In the genomic region with DNA sequence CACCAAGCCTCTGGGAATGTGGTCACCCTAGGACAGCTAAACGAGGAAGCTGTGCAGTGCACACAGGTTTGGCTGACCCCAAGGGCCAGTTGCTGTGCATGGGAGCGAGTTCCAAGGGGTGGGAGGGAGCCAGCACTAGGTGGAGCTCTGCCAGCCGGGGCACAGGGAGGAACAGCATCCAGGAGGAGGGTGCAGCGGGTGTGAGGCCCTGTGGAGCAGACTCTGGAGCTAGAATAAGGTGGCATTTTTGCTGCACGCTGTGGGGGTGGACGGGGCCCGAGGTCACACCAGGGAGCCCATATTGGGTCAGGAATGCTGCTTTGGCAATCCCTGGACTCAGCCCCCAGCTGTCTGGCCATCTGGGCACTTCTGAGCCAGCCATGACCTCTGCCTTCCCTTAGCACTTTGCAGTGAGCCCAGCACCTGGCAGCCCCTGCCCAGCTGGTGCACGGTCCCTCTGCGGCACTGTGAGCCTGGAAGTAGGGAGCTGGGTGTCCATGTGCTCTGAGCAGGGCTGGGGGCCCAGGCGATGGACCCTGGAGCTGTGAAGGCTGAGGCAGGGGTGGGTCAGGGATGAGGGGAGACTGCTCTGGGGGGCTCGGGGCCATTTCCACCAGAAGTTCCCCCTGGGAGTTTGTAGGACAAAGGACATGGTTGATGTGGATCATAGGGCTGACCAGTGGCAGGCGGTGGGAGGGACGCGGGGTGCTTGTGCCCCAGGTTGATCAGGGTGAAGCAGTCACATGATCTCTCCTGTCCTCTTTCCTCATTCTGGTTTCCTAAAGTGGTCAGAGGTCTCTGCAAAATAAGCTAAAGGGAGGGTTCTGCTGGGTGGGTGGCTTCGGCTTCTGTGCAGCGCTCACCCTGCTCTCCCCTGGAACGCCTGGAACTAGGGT, we compare ENCODE assay signal across 7 cellular contexts.
DNase-seq lines count a peak whose midpoint lies in the region; ATAC-seq and TF ChIP-seq lines count a peak whose summit lies in the region.

No MANE protein-coding gene starts in this region.

- peak overlapping the region; percentile 89 to 94 for H3K4me3 Mint-ChIP-seq in stimulated activated naive CD8-positive, alpha-beta T cell treated with anti-CD3 and anti-CD28 coated beads, Interleukin-15, amount 100 ng/mL, for 72 hours

- peak overlapping the region; percentile 72 to 87 for H3K27ac Mint-ChIP-seq in stimulated activated naive CD8-positive, alpha-beta T cell treated with anti-CD3 and anti-CD28 coated beads, Interleukin-15, amount 100 ng/mL, for 72 hours

- no peaks in the 10 kb centered on the region for H3K9me3 Mint-ChIP-seq in stimulated activated naive CD8-positive, alpha-beta T cell treated with anti-CD3 and anti-CD28 coated beads, Interleukin-15, amount 100 ng/mL, for 72 hours

- no peaks in the 10 kb centered on the region for H3K27me3 Mint-ChIP-seq in stimulated activated naive CD8-positive, alpha-beta T cell treated with anti-CD3 and anti-CD28 coated beads, Interleukin-15, amount 100 ng/mL, for 72 hours

- ATAC-seq in GM19438 (IDR thresholded peaks at IDR 0.05; ENCODE audit: low read depth, unreplicated experiment): peak; percentile 34
- peak; percentile 40 for ATAC-seq in stimulated activated naive CD8-positive, alpha-beta T cell treated with anti-CD3 and anti-CD28 coated beads, Interleukin-15, amount 100 ng/mL, for 72 hours

- H3K4me3 ChIP-seq in LNCaP clone FGC (ENCODE audit: low read depth, low read length): peak overlapping the region; percentile 58

- DNase-seq in LNCaP clone FGC (ENCODE audit: low read depth): peak; percentile 63
- peak in 35 of 58 donors; percentile 26 to 82 (median 56) for DNase-seq in anterior cingulate cortex (lab: John Stamatoyannopoulos, UW)
- peak; percentile 72 for DNase-seq in islet precursor cell
- no peak for DNase-seq in stimulated activated naive CD8-positive, alpha-beta T cell treated with anti-CD3 and anti-CD28 coated beads, Interleukin-15, amount 100 ng/mL, for 72 hours
- no peak for DNase-seq in SW 1271 (lab: John Stamatoyannopoulos, UW)
- DNase-seq in stimulated activated CD4-positive, alpha-beta T cell treated with anti-CD3 and anti-CD28 coated beads, Interleukin-4, amount 100 ng/mL, for 4 hours: no peak

- 0 out of 2 replicates have a peak, but pooled peaks have one; percentile 20 for TF ChIP-seq CTCF in LNCaP clone FGC (IDR thresholded peaks at IDR 0.05; ENCODE audit: control insufficient read depth, extremely low read depth, insufficient read depth)

- H3K4me1 Mint-ChIP-seq in stimulated activated naive CD8-positive, alpha-beta T cell treated with anti-CD3 and anti-CD28 coated beads, Interleukin-15, amount 100 ng/mL, for 72 hours: peaks cover 78% of the 10 kb centered on the region

Comparison
In these comparisons a context has a peak if more than half of its experiments do, and no peak if none do; other contexts are left out.
1. DNase-seq: peak in LNCaP clone FGC (single experiment), anterior cingulate cortex (35 of 58) and islet precursor cell (single experiment); none in stimulated activated naive CD8-positive, alpha-beta T cell treated with anti-CD3 and anti-CD28 coated beads, Interleukin-15, amount 100 ng/mL, for 72 hours (0 of 2), SW 1271 (0 of 2) and stimulated activated CD4-positive, alpha-beta T cell treated with anti-CD3 and anti-CD28 coated beads, Interleukin-4, amount 100 ng/mL, for 4 hours (0 of 2).